ENCODE assay signal across 21 cellular contexts in the genomic region with DNA sequence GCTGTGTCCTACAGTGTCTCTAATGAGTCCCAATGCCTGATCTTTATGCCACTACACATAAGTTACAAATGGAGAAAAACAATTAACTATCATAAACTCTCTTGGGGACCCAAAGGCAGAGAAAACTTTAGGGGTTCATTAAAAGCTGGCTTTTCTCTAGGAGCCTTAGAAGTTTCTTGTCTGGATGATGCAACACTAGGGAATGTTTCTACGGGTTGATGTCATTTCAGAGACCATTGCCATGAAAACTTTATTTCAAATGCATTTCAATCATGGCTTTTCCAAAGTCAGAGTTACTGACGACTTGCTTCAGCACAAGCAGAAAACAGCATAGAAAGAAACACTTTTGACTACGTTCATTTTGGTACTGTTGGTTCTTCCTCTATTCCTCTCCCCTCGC. TPM values are rescaled to one million over a fixed set of nuclear protein-coding genes. Genes with fewer than 3 reads are reported as not detected.
A peak's percentile ranks its signal among the peaks of the same experiment; 100 is the strongest.
DNase-seq lines count a peak whose midpoint lies in the region; ATAC-seq, FAIRE-seq and TF ChIP-seq lines count a peak whose summit lies in the region.
"Had no signal": no experiment of that assay in that cellular context is flagged by ENCODE, and none has a peak within 500 bp of the region (broad histone marks: within the 10 kb centered on the region; RNA-seq: fewer than 3 reads in every experiment).

No MANE protein-coding gene starts in this region.

- in situ Hi-C loops in HepG2 (cut with HindIII; ENCODE audit: extremely low pct_ligation_motif_present, low pct_unique_long_range_greater_than_20kb) (no loop called here), mammary epithelial cell (cut with MboI; ENCODE audit: low sequenced_read_pairs in 2 of 2) (no loop called here)

- no peak overlapping the region for H3K4me3 ChIP-seq in HepG2 (replicated peaks in 1 of 3; ENCODE audit: insufficient read depth in 1 of 3, low read depth in 2 of 3, low read length in 3 of 3)
- no peak overlapping the region for H3K4me3 ChIP-seq in right lobe of liver
- H3K4me3 ChIP-seq in H1 (ENCODE audit: extremely low read depth in 1 of 4, insufficient read depth in 2 of 4, low read depth in 3 of 4, low read length in 4 of 4): no peak overlapping the region
- H3K4me3 ChIP-seq in coronary artery: no peak overlapping the region
- no peak overlapping the region for H3K4me3 ChIP-seq in mammary epithelial cell (replicated peaks in 1 of 3; ENCODE audit: insufficient read depth in 1 of 3, low read depth in 2 of 3, low read length in 3 of 3)
- H3K4me3 ChIP-seq: BLaER1, GM23248 had no signal

- H3K27me3 ChIP-seq in HepG2 (ENCODE audit: control insufficient read depth in 1 of 2, insufficient read depth in 2 of 2, low read length in 2 of 2) (no peaks in the 10 kb centered on the region; a peak in 1 of 5 replicates), right lobe of liver (no peaks in the 10 kb centered on the region), H1 (replicated peaks in 1 of 4; ENCODE audit: control insufficient read depth in 3 of 4, extremely low read depth in 1 of 4, insufficient read depth in 3 of 4, low read length in 3 of 4) (no peaks in the 10 kb centered on the region), mammary epithelial cell (ENCODE audit: insufficient read depth, low read length) (no peaks in the 10 kb centered on the region)
- H3K27me3 ChIP-seq: BLaER1 had no signal

- no peak for ATAC-seq in HepG2
- ATAC-seq in right lobe of liver: no peak
- no peak for ATAC-seq in left ventricle myocardium superior
- ATAC-seq: CD8-positive, alpha-beta T cell had no signal

- no peak overlapping the region for H2AFZ ChIP-seq in HepG2 (ENCODE audit: low read length)
- peak overlapping the region; percentile 86 for H2AFZ ChIP-seq in H1 (ENCODE audit: low read length)
- H2AFZ ChIP-seq in mammary epithelial cell (ENCODE audit: low read depth, low read length): no peak overlapping the region
- H2AFZ ChIP-seq: GM23248 had no signal

- TF ChIP-seq RAD21 in HepG2 (CRISPR knock-in tag; IDR thresholded peaks at IDR 0.05) (no peak), H1 (IDR thresholded peaks at IDR 0.05 in 1 of 2, conservative IDR thresholded peaks at IDR 0.05 in 1 of 2; ENCODE audit: low read depth in 2 of 2, low read length in 2 of 2) (no peak)

- H3K18ac ChIP-seq in H1 (ENCODE audit: extremely low read depth, low read length): no peak overlapping the region

- H2BK120ac ChIP-seq in H1 (replicated peaks; ENCODE audit: low read depth, low read length): no peak overlapping the region

- H2AK5ac ChIP-seq in H1 (ENCODE audit: low read depth, low read length): no peak overlapping the region

- H3K4me1 ChIP-seq in HepG2 (ENCODE audit: insufficient read depth, low read length): no peaks in the 10 kb centered on the region
- H3K4me1 ChIP-seq in right lobe of liver: no peaks in the 10 kb centered on the region
- no peaks in the 10 kb centered on the region for H3K4me1 ChIP-seq in H1 (replicated peaks in 1 of 4; ENCODE audit: control insufficient read depth in 3 of 4, insufficient read depth in 4 of 4, low read length in 3 of 4)
- no peaks in the 10 kb centered on the region for H3K4me1 ChIP-seq in mammary epithelial cell (ENCODE audit: insufficient read depth, low read length)
- H3K4me1 ChIP-seq: BLaER1 had no signal

- no peak overlapping the region for H2BK12ac ChIP-seq in H1 (ENCODE audit: low read depth, low read length)

- no peaks in the 10 kb centered on the region for H3K23me2 ChIP-seq in H1 (ENCODE audit: low read depth, low read length)

- H4K20me1 ChIP-seq in HepG2 (ENCODE audit: insufficient read depth, low read length) (no peaks in the 10 kb centered on the region), H1 (replicated peaks in 1 of 2; ENCODE audit: control insufficient read depth in 1 of 2, insufficient read depth in 2 of 2, low read length in 2 of 2) (no peaks in the 10 kb centered on the region), mammary epithelial cell (ENCODE audit: insufficient read depth, low read length) (no peaks in the 10 kb centered on the region)
- H4K20me1 ChIP-seq: BLaER1 had no signal

- H3K9me3 ChIP-seq in HepG2 (ENCODE audit: low read length): no peaks in the 10 kb centered on the region
- no peaks in the 10 kb centered on the region for H3K9me3 ChIP-seq in right lobe of liver
- no peaks in the 10 kb centered on the region for H3K9me3 ChIP-seq in H1 (ENCODE audit: insufficient read depth in 2 of 2, low read depth in 1 of 2, low read length in 1 of 2)
- no peaks in the 10 kb centered on the region for H3K9me3 ChIP-seq in mammary epithelial cell (replicated peaks; ENCODE audit: insufficient read depth, low read length)
- H3K9me3 ChIP-seq: BLaER1 had no signal

- no peak overlapping the region for H3K4ac ChIP-seq in H1 (replicated peaks; ENCODE audit: insufficient read length, low read depth, low read length)

- H3K56ac ChIP-seq in H1 (replicated peaks; ENCODE audit: insufficient read length, low read depth, low read length): no peak overlapping the region

- no peak overlapping the region for H2BK20ac ChIP-seq in H1 (ENCODE audit: low read length)

- H2BK5ac ChIP-seq in H1 (ENCODE audit: low read depth, low read length): no peak overlapping the region

- H3K14ac ChIP-seq in H1 (ENCODE audit: insufficient read length): no peak overlapping the region

- no peak overlapping the region for H4K5ac ChIP-seq in H1 (ENCODE audit: insufficient read length, low read depth, low read length)

- 15% methylated on average over 4 of the region's 4 CpGs for WGBS in HepG2 (ENCODE audit: low lambda C conversion rate)
- 53% methylated on average over 4 of the region's 4 CpGs for WGBS in right lobe of liver (ENCODE audit: insufficient coverage, low coverage, low lambda C conversion rate, missing lambda C conversion rate)
- WGBS in H1 (ENCODE audit: extremely low coverage in 1 of 2, insufficient coverage in 1 of 2, insufficient read length in 1 of 2, insufficient replicate concordance in 2 of 2, low coverage in 1 of 2, low lambda C conversion rate in 2 of 2, missing lambda C conversion rate in 1 of 2), 2 experiments: 81% methylated on average over 4 of the region's 4 CpGs; no CpG with 5 or more reads in 1 of the 2 experiments
- WGBS in mammary epithelial cell (ENCODE audit: low coverage, missing lambda C conversion rate): 75% methylated on average over 4 of the region's 4 CpGs

- CTCF ChIA-PET in HepG2 (lab: Yijun Ruan, JAX; ENCODE audit: low intra/inter-chr PET ratio, low total read pairs) (no interaction called here), H1 (lab: Charles Lee; ENCODE audit: partially characterized antibody) (interaction anchor here (0.7 to 2.6 kb wide), 23 partner anchors 13 to 926 kb away, joined by 3 to 11 read pairs (median 5); a partner anchor contains a TSS), mammary epithelial cell (lab: Charles Lee; ENCODE audit: low non-redundant PET) (no interaction called here)

- H2BK15ac ChIP-seq in H1 (ENCODE audit: low read length): no peak overlapping the region

- H3K79me1 ChIP-seq in H1 (ENCODE audit: low read depth, low read length): no peaks in the 10 kb centered on the region

- H3K79me2 ChIP-seq in HepG2 (ENCODE audit: insufficient read depth, low read length): no peaks in the 10 kb centered on the region
- H3K79me2 ChIP-seq in H1 (ENCODE audit: control insufficient read depth in 1 of 2, insufficient read depth in 2 of 2, low read length in 2 of 2): no peaks in the 10 kb centered on the region
- no peaks in the 10 kb centered on the region for H3K79me2 ChIP-seq in mammary epithelial cell (ENCODE audit: insufficient read depth, low read length)

- no TSS peak for BruUV-seq in HepG2 (replicated peaks; lab: Mats Ljungman, UMichigan)
- no TSS peak for BruUV-seq in mammary epithelial cell (replicated peaks; lab: Mats Ljungman, UMichigan)

- no peak for FAIRE-seq in HepG2 (lab: Jason Lieb, UNC)
- FAIRE-seq in H1 (lab: Jason Lieb, UNC): no peak
- FAIRE-seq: GM19239 had no signal

- TF ChIP-seq EP300 in HepG2 (IDR thresholded peaks at IDR 0.05; ENCODE audit: low read depth in 2 of 2, low read length in 2 of 2) (no peak), HepG2 (CRISPR knock-in tag; IDR thresholded peaks at IDR 0.05; ENCODE audit: borderline replicate concordance) (no peak), H1 (IDR thresholded peaks at IDR 0.05; ENCODE audit: borderline replicate concordance in 1 of 2, low read depth in 2 of 2, low read length in 2 of 2) (no peak)

- dilution Hi-C loops in mammary epithelial cell (cut with HindIII; ENCODE audit: low sequenced_read_pairs): no loop called here

- no peak overlapping the region for H4K91ac ChIP-seq in H1 (replicated peaks; ENCODE audit: insufficient read length, low read length)

- H3K23ac ChIP-seq in H1 (ENCODE audit: insufficient read length): no peak overlapping the region

- DNase-seq in HepG2 (ENCODE audit: low spot score): no peak
- DNase-seq in right lobe of liver: no peak
- peak; percentile 52 for DNase-seq in OCI-M1 (lab: John Stamatoyannopoulos, UW)
- DNase-seq in H1 (ENCODE audit: low read depth in 1 of 2, low spot score in 2 of 2): no peak
- no peak for DNase-seq in coronary artery (ENCODE audit: low spot score)
- no peak for DNase-seq in left ventricle myocardium superior
- no peak for DNase-seq in mammary epithelial cell
- DNase-seq: 8988T; Calu3; CD8-positive, alpha-beta T cell; DMS79 treated with DMSO at 0.1 percent for 48 hours; GF-D8; GM23248; H9; KBM-7 had no signal

- H3K36me3 ChIP-seq in HepG2 (replicated peaks in 1 of 2; ENCODE audit: control insufficient read depth in 1 of 2, insufficient read depth in 2 of 2, low read length in 2 of 2): no peaks in the 10 kb centered on the region
- no peaks in the 10 kb centered on the region for H3K36me3 ChIP-seq in right lobe of liver
- H3K36me3 ChIP-seq in H1 (ENCODE audit: control insufficient read depth in 2 of 4, insufficient read depth in 4 of 4, low read length in 3 of 4): no peaks in the 10 kb centered on the region
- no peaks in the 10 kb centered on the region for H3K36me3 ChIP-seq in mammary epithelial cell (ENCODE audit: insufficient read depth, low read length)
- H3K36me3 ChIP-seq: BLaER1 had no signal

- POLR2A ChIA-PET in HepG2 (lab: Yijun Ruan, JAX) (no interaction called here), H1 (lab: Charles Lee; ENCODE audit: partially characterized antibody) (no interaction called here)

- H3K27ac ChIP-seq in HepG2 (ENCODE audit: extremely low read length, insufficient read depth, low read length) (no peak overlapping the region), right lobe of liver (no peak overlapping the region), H1 (ENCODE audit: low read depth, low read length) (no peak overlapping the region), coronary artery (no peak overlapping the region), mammary epithelial cell (ENCODE audit: insufficient read depth, low read depth, low read length) (no peak overlapping the region)
- H3K27ac ChIP-seq: BLaER1, GM23248 had no signal

- H4K8ac ChIP-seq in H1 (ENCODE audit: extremely low read depth, insufficient read depth, low read length): no peak overlapping the region

- H3K9ac ChIP-seq in HepG2 (ENCODE audit: insufficient read depth, low read depth, low read length): no peak overlapping the region
- no peak overlapping the region for H3K9ac ChIP-seq in H1 (replicated peaks in 1 of 4; ENCODE audit: extremely low read depth in 1 of 4, low read depth in 3 of 4, low read length in 3 of 4)
- H3K9ac ChIP-seq in mammary epithelial cell (ENCODE audit: insufficient read depth, low read length): no peak overlapping the region
- H3K9ac ChIP-seq: BLaER1, GM23248 had no signal

- intact Hi-C loops in HepG2 (cut with micrococcal nuclease; ENCODE audit: unreplicated experiment) (no loop called here), right lobe of liver (cut with DNase I) (no loop called here), left ventricle myocardium superior (cut with micrococcal nuclease) (no loop called here), mammary epithelial cell (cut with micrococcal nuclease) (no loop called here)

- TF ChIP-seq CTCF in HepG2 (CRISPR knock-in tag; IDR thresholded peaks at IDR 0.05): no peak
- TF ChIP-seq CTCF in right lobe of liver (IDR thresholded peaks at IDR 0.05): no peak
- no peak for TF ChIP-seq CTCF in H1 (IDR thresholded peaks at IDR 0.05; ENCODE audit: control extremely low read depth in 1 of 3, insufficient read depth in 1 of 3, low read depth in 1 of 3, low read length in 3 of 3)
- no peak for TF ChIP-seq CTCF in coronary artery (IDR thresholded peaks at IDR 0.05)
- TF ChIP-seq CTCF in mammary epithelial cell (conservative IDR thresholded peaks at IDR 0.05 in 1 of 2, IDR thresholded peaks at IDR 0.05 in 1 of 2; ENCODE audit: extremely low read depth in 1 of 2, insufficient read depth in 1 of 2, low read depth in 1 of 2, low read length in 2 of 2): no peak

- no peak overlapping the region for H3K4me2 ChIP-seq in HepG2 (ENCODE audit: low read depth, low read length)
- H3K4me2 ChIP-seq in H1 (ENCODE audit: insufficient read depth in 1 of 2, low read depth in 2 of 2, low read length in 2 of 2): no peak overlapping the region
- no peak overlapping the region for H3K4me2 ChIP-seq in mammary epithelial cell (ENCODE audit: insufficient read depth, low read depth, low read length)
- H3K4me2 ChIP-seq: BLaER1 had no signal

- TF ChIP-seq POLR2A in HepG2 (IDR thresholded peaks at IDR 0.05; ENCODE audit: insufficient read depth in 1 of 2, low read depth in 2 of 2, low read length in 2 of 2) (no peak), right lobe of liver (IDR thresholded peaks at IDR 0.05) (no peak), H1 (IDR thresholded peaks at IDR 0.05; ENCODE audit: control extremely low read depth in 1 of 2, low read depth in 2 of 2, low read length in 2 of 2) (no peak)

RNA-seq across cellular contexts. Expression of a gene that starts 8.5 kb away (rescaled TPM):
- total RNA-seq in HepG2 (2016; rRNA removed; fragmentation: Illumina TruSeq; extraction: Trizol) (not detected in 2 replicates), right lobe of liver (not detected), left ventricle myocardium superior (not detected), mammary epithelial cell (not detected)
- not detected in 2 replicates for total RNA-seq in HepG2 (2016; cell fraction: cytosol; rRNA removed; fragmentation: Illumina TruSeq; extraction: Trizol; ENCODE audit: low read depth)
- not detected in 2 replicates for total RNA-seq in HepG2 (2016; cell fraction: insoluble cytoplasmic fraction; rRNA removed; fragmentation: Illumina TruSeq; extraction: Trizol)
- not detected in 2 replicates for total RNA-seq in HepG2 (2016; cell fraction: membrane; rRNA removed; fragmentation: Illumina TruSeq; extraction: Trizol)
- total RNA-seq in HepG2 (2016; cell fraction: nucleus; rRNA removed; fragmentation: Illumina TruSeq; extraction: Trizol): not detected in 2 replicates
- polyA plus RNA-seq in HepG2 (2011; rRNA removed) (not detected in 2 replicates), H1 (2011; rRNA removed) (not detected in 2 replicates), mammary epithelial cell (not detected)
- polyA plus RNA-seq in HepG2 (2011; cell fraction: cytosol; rRNA removed): not detected in 2 replicates
- polyA plus RNA-seq in HepG2 (2011; cell fraction: nucleus; rRNA removed): not detected in 2 replicates
- not detected in 2 replicates for polyA plus RNA-seq in HepG2 (2012)
- not detected in 2 replicates for polyA plus RNA-seq in HepG2 (2016; cell fraction: cytosol; fragmentation: Illumina TruSeq; extraction: Trizol; ENCODE audit: low read depth)
- not detected in 2 replicates for polyA plus RNA-seq in HepG2 (2016; cell fraction: insoluble cytoplasmic fraction; fragmentation: Illumina TruSeq; extraction: Trizol; ENCODE audit: low read depth)
- not detected in 2 replicates for polyA plus RNA-seq in HepG2 (2016; cell fraction: membrane; fragmentation: Illumina TruSeq; extraction: Trizol; ENCODE audit: low read depth)
- polyA plus RNA-seq in HepG2 (2016; cell fraction: nucleus; fragmentation: Illumina TruSeq; extraction: Trizol; ENCODE audit: insufficient read depth, low read depth): not detected in 2 replicates
- polyA minus RNA-seq in HepG2 (2011; rRNA and poly(A)+ RNA removed; ENCODE audit: low replicate concordance): not detected in 2 replicates
- not detected in 2 replicates for polyA minus RNA-seq in HepG2 (2011; cell fraction: cytosol; rRNA and poly(A)+ RNA removed)
- not detected in 2 replicates for polyA minus RNA-seq in HepG2 (2011; cell fraction: nucleus; rRNA and poly(A)+ RNA removed)
- not detected in 2 replicates for total RNA-seq in H1 (2021; fragmentation: NEBNext Ultra II Directional; extraction: Animal tissue kit (Norgen Biotek cat#: 25700))
- not detected for polyA plus RNA-seq in H1 (2011; cell fraction: cytosol; rRNA removed)
- not detected for polyA plus RNA-seq in H1 (2011; cell fraction: nucleus; rRNA removed)
- polyA plus RNA-seq in H1 (2012, experiment 1 of 2): not detected in 4 replicates
- not detected for polyA plus RNA-seq in H1 (2012, experiment 2 of 2)
- polyA plus RNA-seq in H1 (2013, experiment 1 of 2): not detected
- not detected for polyA plus RNA-seq in H1 (2013, experiment 2 of 2)
- not detected in 2 replicates for polyA minus RNA-seq in H1 (2011; rRNA and poly(A)+ RNA removed)
- polyA minus RNA-seq in H1 (2011; cell fraction: cytosol; rRNA and poly(A)+ RNA removed): not detected
- polyA minus RNA-seq in H1 (2011; cell fraction: nucleus; rRNA and poly(A)+ RNA removed): not detected
- polyA minus RNA-seq in mammary epithelial cell: not detected
- total RNA-seq: A673; Calu3; CD8-positive, alpha-beta T cell; GM23248; H9; HT-29 had no signal
- polyA plus RNA-seq: AG04450, CD14-positive monocyte, GM23248 had no signal

RNA-seq across cellular contexts. Expression of a gene that starts 17.8 kb away (rescaled TPM):
- total RNA-seq in HepG2 (2016; rRNA removed; fragmentation: Illumina TruSeq; extraction: Trizol): not detected in 2 replicates
- not detected in 2 replicates for total RNA-seq in HepG2 (2016; cell fraction: cytosol; rRNA removed; fragmentation: Illumina TruSeq; extraction: Trizol; ENCODE audit: low read depth)
- total RNA-seq in HepG2 (2016; cell fraction: insoluble cytoplasmic fraction; rRNA removed; fragmentation: Illumina TruSeq; extraction: Trizol): not detected in 2 replicates
- not detected in 2 replicates for total RNA-seq in HepG2 (2016; cell fraction: membrane; rRNA removed; fragmentation: Illumina TruSeq; extraction: Trizol)
- not detected in 2 replicates for total RNA-seq in HepG2 (2016; cell fraction: nucleus; rRNA removed; fragmentation: Illumina TruSeq; extraction: Trizol)
- not detected in 2 replicates for polyA plus RNA-seq in HepG2 (2011; rRNA removed)
- not detected in 2 replicates for polyA plus RNA-seq in HepG2 (2011; cell fraction: cytosol; rRNA removed)
- polyA plus RNA-seq in HepG2 (2011; cell fraction: nucleus; rRNA removed): not detected in 2 replicates
- polyA plus RNA-seq in HepG2 (2012): not detected in 2 replicates
- not detected in 2 replicates for polyA plus RNA-seq in HepG2 (2016; cell fraction: cytosol; fragmentation: Illumina TruSeq; extraction: Trizol; ENCODE audit: low read depth)
- polyA plus RNA-seq in HepG2 (2016; cell fraction: insoluble cytoplasmic fraction; fragmentation: Illumina TruSeq; extraction: Trizol; ENCODE audit: low read depth): not detected in 2 replicates
- not detected in 2 replicates for polyA plus RNA-seq in HepG2 (2016; cell fraction: membrane; fragmentation: Illumina TruSeq; extraction: Trizol; ENCODE audit: low read depth)
- polyA plus RNA-seq in HepG2 (2016; cell fraction: nucleus; fragmentation: Illumina TruSeq; extraction: Trizol; ENCODE audit: insufficient read depth, low read depth): not detected in 2 replicates
- not detected in 2 replicates for polyA minus RNA-seq in HepG2 (2011; rRNA and poly(A)+ RNA removed; ENCODE audit: low replicate concordance)
- polyA minus RNA-seq in HepG2 (2011; cell fraction: cytosol; rRNA and poly(A)+ RNA removed): not detected in 2 replicates
- polyA minus RNA-seq in HepG2 (2011; cell fraction: nucleus; rRNA and poly(A)+ RNA removed): not detected in 2 replicates
- total RNA-seq in right lobe of liver: not detected
- total RNA-seq in H1 (2021; fragmentation: NEBNext Ultra II Directional; extraction: Animal tissue kit (Norgen Biotek cat#: 25700)): not detected in 2 replicates
- polyA plus RNA-seq in H1 (2011; rRNA removed): not detected in 2 replicates
- polyA plus RNA-seq in H1 (2011; cell fraction: cytosol; rRNA removed): not detected
- polyA plus RNA-seq in H1 (2011; cell fraction: nucleus; rRNA removed): not detected
- not detected in 4 replicates for polyA plus RNA-seq in H1 (2012, experiment 1 of 2)
- not detected for polyA plus RNA-seq in H1 (2012, experiment 2 of 2)
- not detected for polyA plus RNA-seq in H1 (2013, experiment 1 of 2)
- polyA plus RNA-seq in H1 (2013, experiment 2 of 2): not detected
- not detected in 2 replicates for polyA minus RNA-seq in H1 (2011; rRNA and poly(A)+ RNA removed)
- polyA minus RNA-seq in H1 (2011; cell fraction: cytosol; rRNA and poly(A)+ RNA removed): not detected
- not detected for polyA minus RNA-seq in H1 (2011; cell fraction: nucleus; rRNA and poly(A)+ RNA removed)
- not detected for total RNA-seq in left ventricle myocardium superior
- not detected for total RNA-seq in mammary epithelial cell
- polyA plus RNA-seq in mammary epithelial cell: not detected
- not detected for polyA minus RNA-seq in mammary epithelial cell
- total RNA-seq: A673; Calu3; CD8-positive, alpha-beta T cell; GM23248; H9; HT-29 had no signal
- polyA plus RNA-seq: AG04450, CD14-positive monocyte, GM23248 had no signal

RNA-seq across cellular contexts. Expression of a gene that starts 59.2 kb away (rescaled TPM):
- total RNA-seq in HepG2 (2016; rRNA removed; fragmentation: Illumina TruSeq; extraction: Trizol) (not detected in 2 replicates), right lobe of liver (not detected), left ventricle myocardium superior (not detected), mammary epithelial cell (not detected)
- total RNA-seq in HepG2 (2016; cell fraction: cytosol; rRNA removed; fragmentation: Illumina TruSeq; extraction: Trizol; ENCODE audit: low read depth): not detected in 2 replicates
- not detected in 2 replicates for total RNA-seq in HepG2 (2016; cell fraction: insoluble cytoplasmic fraction; rRNA removed; fragmentation: Illumina TruSeq; extraction: Trizol)
- not detected in 2 replicates for total RNA-seq in HepG2 (2016; cell fraction: membrane; rRNA removed; fragmentation: Illumina TruSeq; extraction: Trizol)
- not detected in 2 replicates for total RNA-seq in HepG2 (2016; cell fraction: nucleus; rRNA removed; fragmentation: Illumina TruSeq; extraction: Trizol)
- polyA plus RNA-seq in HepG2 (2011; rRNA removed) (not detected in 2 replicates), H1 (2011; rRNA removed) (not detected in 2 replicates), mammary epithelial cell (not detected)
- not detected in 2 replicates for polyA plus RNA-seq in HepG2 (2011; cell fraction: cytosol; rRNA removed)
- not detected in 2 replicates for polyA plus RNA-seq in HepG2 (2011; cell fraction: nucleus; rRNA removed)
- not detected in 2 replicates for polyA plus RNA-seq in HepG2 (2012)
- not detected in 2 replicates for polyA plus RNA-seq in HepG2 (2016; cell fraction: cytosol; fragmentation: Illumina TruSeq; extraction: Trizol; ENCODE audit: low read depth)
- polyA plus RNA-seq in HepG2 (2016; cell fraction: insoluble cytoplasmic fraction; fragmentation: Illumina TruSeq; extraction: Trizol; ENCODE audit: low read depth): not detected in 2 replicates
- not detected in 2 replicates for polyA plus RNA-seq in HepG2 (2016; cell fraction: membrane; fragmentation: Illumina TruSeq; extraction: Trizol; ENCODE audit: low read depth)
- polyA plus RNA-seq in HepG2 (2016; cell fraction: nucleus; fragmentation: Illumina TruSeq; extraction: Trizol; ENCODE audit: insufficient read depth, low read depth): not detected in 2 replicates
- not detected in 2 replicates for polyA minus RNA-seq in HepG2 (2011; rRNA and poly(A)+ RNA removed; ENCODE audit: low replicate concordance)
- not detected in 2 replicates for polyA minus RNA-seq in HepG2 (2011; cell fraction: cytosol; rRNA and poly(A)+ RNA removed)
- not detected in 2 replicates for polyA minus RNA-seq in HepG2 (2011; cell fraction: nucleus; rRNA and poly(A)+ RNA removed)
- not detected in 2 replicates for total RNA-seq in H1 (2021; fragmentation: NEBNext Ultra II Directional; extraction: Animal tissue kit (Norgen Biotek cat#: 25700))
- polyA plus RNA-seq in H1 (2011; cell fraction: cytosol; rRNA removed): not detected
- polyA plus RNA-seq in H1 (2011; cell fraction: nucleus; rRNA removed): not detected
- not detected in 4 replicates for polyA plus RNA-seq in H1 (2012, experiment 1 of 2)
- not detected for polyA plus RNA-seq in H1 (2012, experiment 2 of 2)
- polyA plus RNA-seq in H1 (2013, experiment 1 of 2): not detected
- polyA plus RNA-seq in H1 (2013, experiment 2 of 2): not detected
- not detected in 2 replicates for polyA minus RNA-seq in H1 (2011; rRNA and poly(A)+ RNA removed)
- polyA minus RNA-seq in H1 (2011; cell fraction: cytosol; rRNA and poly(A)+ RNA removed): not detected
- not detected for polyA minus RNA-seq in H1 (2011; cell fraction: nucleus; rRNA and poly(A)+ RNA removed)
- polyA minus RNA-seq in mammary epithelial cell: not detected
- total RNA-seq: A673; Calu3; CD8-positive, alpha-beta T cell; GM23248; H9; HT-29 had no signal
- polyA plus RNA-seq: AG04450, CD14-positive monocyte, GM23248 had no signal
